ENCODE assay signal across 8 cellular contexts in the genomic region with DNA sequence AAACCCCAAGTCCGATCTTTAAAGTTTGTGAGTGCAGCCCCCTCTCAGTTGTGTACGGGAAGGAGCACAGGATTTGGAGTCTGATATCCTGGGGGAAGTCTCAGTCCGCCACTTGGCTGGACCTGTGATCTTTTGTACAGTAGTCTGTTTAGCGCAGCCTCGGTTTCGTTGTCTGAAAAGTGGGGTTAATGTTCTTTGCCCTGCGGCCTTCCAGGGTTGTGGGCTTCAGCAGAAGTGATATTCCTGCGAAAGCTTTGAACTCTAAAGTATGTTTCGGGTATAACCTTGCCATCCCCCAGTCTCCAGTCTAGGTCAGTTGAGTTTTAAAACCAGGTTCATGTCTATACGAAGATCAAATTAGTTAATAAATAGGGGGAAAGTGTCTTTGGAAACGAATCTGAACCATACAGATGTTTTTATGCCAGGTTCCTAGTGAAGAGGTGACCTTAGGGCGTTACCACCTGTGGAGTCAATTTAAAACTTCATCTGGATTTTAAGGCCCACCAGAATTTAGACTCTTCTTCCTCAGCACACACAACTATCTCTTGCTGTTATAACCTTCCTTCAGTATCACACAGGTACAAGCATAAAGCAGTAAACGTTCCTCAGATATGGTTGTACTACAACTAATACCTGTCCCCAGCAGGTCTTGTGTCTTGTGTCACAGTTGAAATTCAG. TPM values are rescaled to one million over a fixed set of nuclear protein-coding genes. Genes with fewer than 3 reads are reported as not detected.
DNase-seq lines count a peak whose midpoint lies in the region; TF ChIP-seq lines count a peak whose summit lies in the region.

No MANE protein-coding gene starts in this region.

- peaks cover 5% of the 10 kb centered on the region for H3K36me3 Mint-ChIP-seq in mesothelial cell of epicardium

- H3K27me3 Mint-ChIP-seq in mesothelial cell of epicardium (ENCODE audit: low read depth), result no peaks in the 10 kb centered on the region

- peaks cover 35% of the 10 kb centered on the region for H3K4me1 Mint-ChIP-seq in mesothelial cell of epicardium

- TF ChIP-seq CTCF in mesothelial cell of epicardium (IDR thresholded peaks at IDR 0.05; ENCODE audit: unreplicated experiment), result no peak

- peak; percentile 49 for DNase-seq in DMS 273 (lab: John Stamatoyannopoulos, UW; ENCODE audit: unreplicated experiment)
- no peak for DNase-seq in DMS 273 treated with DMSO at 0.1 percent for 48 hours (lab: John Stamatoyannopoulos, UW)
- peak; percentile 28 for DNase-seq in HT-29 (ENCODE audit: low spot score)
- peak; percentile 10 for DNase-seq in cerebellar cortex (ENCODE audit: low spot score)
- no peak for DNase-seq in mesothelial cell of epicardium (ENCODE audit: low spot score in 2 of 2, unreplicated experiment in 2 of 2)
- no peak for DNase-seq in OCI-M2 (lab: John Stamatoyannopoulos, UW; ENCODE audit: unreplicated experiment)
- no peak for DNase-seq in activated CD8-positive, alpha-beta memory T cell treated with anti-CD3 and anti-CD28 coated beads, Interleukin-2, amount 50 U/mL, for 48 hours
- DNase-seq in stimulated activated CD4-positive, alpha-beta T cell treated with anti-CD3 and anti-CD28 coated beads, Interleukin-12 subunit alpha, Interleukin-12 subunit beta, amount 100 ng/mL, for 4 hours, result no peak

- peaks cover 15% of the 10 kb centered on the region for H3K9me3 Mint-ChIP-seq in mesothelial cell of epicardium

- H3K4me3 Mint-ChIP-seq in mesothelial cell of epicardium, result peak overlapping the region; percentile 87

- peak overlapping the region; percentile 80 for H3K27ac Mint-ChIP-seq in mesothelial cell of epicardium

RNA-seq across cellular contexts. Expression of gene R3HCC1L, which starts 0.9 kb away (rescaled TPM):
- 3.9 and 5.7 TPM in 2 replicates for total RNA-seq in HT-29 (2014; rRNA removed; shearing (Covaris generic))
- 16.6 to 17.9 TPM (median 16.9 TPM) in 3 replicates for total RNA-seq in mesothelial cell of epicardium

Comparison
In these comparisons a context has a peak if more than half of its experiments do, and no peak if none do; other contexts are left out.
1. DNase-seq: peak in DMS 273 (single experiment), HT-29 (single experiment) and cerebellar cortex (single experiment); none in DMS 273 treated with DMSO at 0.1 percent for 48 hours (single experiment), mesothelial cell of epicardium (0 of 2), OCI-M2 (single experiment), activated CD8-positive, alpha-beta memory T cell treated with anti-CD3 and anti-CD28 coated beads, Interleukin-2, amount 50 U/mL, for 48 hours (single experiment) and stimulated activated CD4-positive, alpha-beta T cell treated with anti-CD3 and anti-CD28 coated beads, Interleukin-12 subunit alpha, Interleukin-12 subunit beta, amount 100 ng/mL, for 4 hours (single experiment).